Comparison of ENCODE assay signal across 1 cellular context in genomic region chr16:80466024-80466986, GRCh38.
TF ChIP-seq lines count a peak whose summit lies in the region.

No MANE protein-coding gene starts in this region.

TF ChIP-seq in HepG2, 621 proteins besides CTCF, POLR2A, EP300 and RAD21 (continued from another document and continues in another):
- TF ChIP-seq, protein P1, sequence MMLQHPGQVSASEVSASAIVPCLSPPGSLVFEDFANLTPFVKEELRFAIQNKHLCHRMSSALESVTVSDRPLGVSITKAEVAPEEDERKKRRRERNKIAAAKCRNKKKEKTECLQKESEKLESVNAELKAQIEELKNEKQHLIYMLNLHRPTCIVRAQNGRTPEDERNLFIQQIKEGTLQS (CRISPR knock-in tag; IDR thresholded peaks at IDR 0.05) = no peak
- no peak for TF ChIP-seq ZNF652 (CRISPR knock-in tag; IDR thresholded peaks at IDR 0.05; ENCODE audit: borderline replicate concordance, low read depth)
- TF ChIP-seq ZNF883 (CRISPR knock-in tag; IDR thresholded peaks at IDR 0.05; ENCODE audit: not compliant biosample characterization) = no peak
- no peak for TF ChIP-seq ZNF205 (CRISPR knock-in tag; IDR thresholded peaks at IDR 0.05)
- no peak for TF ChIP-seq SP2 (CRISPR knock-in tag; IDR thresholded peaks at IDR 0.05)
- TF ChIP-seq, protein P2, sequence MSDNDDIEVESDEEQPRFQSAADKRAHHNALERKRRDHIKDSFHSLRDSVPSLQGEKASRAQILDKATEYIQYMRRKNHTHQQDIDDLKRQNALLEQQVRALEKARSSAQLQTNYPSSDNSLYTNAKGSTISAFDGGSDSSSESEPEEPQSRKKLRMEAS (IDR thresholded peaks at IDR 0.05) = peak; percentile 45; the same call in 1 of the 2 replicates
- no peak for TF ChIP-seq ZNF260 (CRISPR knock-in tag; IDR thresholded peaks at IDR 0.05; ENCODE audit: borderline replicate concordance, low read depth)
- TF ChIP-seq ZBTB20 (CRISPR knock-in tag; IDR thresholded peaks at IDR 0.05; ENCODE audit: borderline replicate concordance, low read depth) = no peak; the same call in 1 of the 2 replicates
- no peak for TF ChIP-seq ZNF589 (CRISPR knock-in tag; conservative IDR thresholded peaks at IDR 0.05)
- no peak for TF ChIP-seq NR2F6 (IDR thresholded peaks at IDR 0.05)
- TF ChIP-seq NR2F6 (CRISPR knock-in tag; IDR thresholded peaks at IDR 0.05) = no peak
- TF ChIP-seq PHB2 (IDR thresholded peaks at IDR 0.05; ENCODE audit: partially characterized antibody) = no peak
- TF ChIP-seq ZNF768 (CRISPR knock-in tag; IDR thresholded peaks at IDR 0.05) = 0 out of 2 replicates have a peak, but pooled peaks have one; percentile 23
- TF ChIP-seq ZBTB37 (CRISPR knock-in tag; IDR thresholded peaks at IDR 0.05) = no peak
- no peak for TF ChIP-seq ZSCAN9 (CRISPR knock-in tag; IDR thresholded peaks at IDR 0.05; ENCODE audit: borderline replicate concordance)
- no peak for TF ChIP-seq TFE3 (CRISPR knock-in tag; IDR thresholded peaks at IDR 0.05)
- no peak for TF ChIP-seq SMYD3 (CRISPR knock-in tag; IDR thresholded peaks at IDR 0.05)
- TF ChIP-seq MAFG (CRISPR knock-in tag; IDR thresholded peaks at IDR 0.05) = no peak
- no peak for TF ChIP-seq ZNF749 (CRISPR knock-in tag; IDR thresholded peaks at IDR 0.05; ENCODE audit: borderline replicate concordance)
- TF ChIP-seq JDP2 (CRISPR knock-in tag; IDR thresholded peaks at IDR 0.05; ENCODE audit: borderline replicate concordance) = no peak
- TF ChIP-seq, protein P3, sequence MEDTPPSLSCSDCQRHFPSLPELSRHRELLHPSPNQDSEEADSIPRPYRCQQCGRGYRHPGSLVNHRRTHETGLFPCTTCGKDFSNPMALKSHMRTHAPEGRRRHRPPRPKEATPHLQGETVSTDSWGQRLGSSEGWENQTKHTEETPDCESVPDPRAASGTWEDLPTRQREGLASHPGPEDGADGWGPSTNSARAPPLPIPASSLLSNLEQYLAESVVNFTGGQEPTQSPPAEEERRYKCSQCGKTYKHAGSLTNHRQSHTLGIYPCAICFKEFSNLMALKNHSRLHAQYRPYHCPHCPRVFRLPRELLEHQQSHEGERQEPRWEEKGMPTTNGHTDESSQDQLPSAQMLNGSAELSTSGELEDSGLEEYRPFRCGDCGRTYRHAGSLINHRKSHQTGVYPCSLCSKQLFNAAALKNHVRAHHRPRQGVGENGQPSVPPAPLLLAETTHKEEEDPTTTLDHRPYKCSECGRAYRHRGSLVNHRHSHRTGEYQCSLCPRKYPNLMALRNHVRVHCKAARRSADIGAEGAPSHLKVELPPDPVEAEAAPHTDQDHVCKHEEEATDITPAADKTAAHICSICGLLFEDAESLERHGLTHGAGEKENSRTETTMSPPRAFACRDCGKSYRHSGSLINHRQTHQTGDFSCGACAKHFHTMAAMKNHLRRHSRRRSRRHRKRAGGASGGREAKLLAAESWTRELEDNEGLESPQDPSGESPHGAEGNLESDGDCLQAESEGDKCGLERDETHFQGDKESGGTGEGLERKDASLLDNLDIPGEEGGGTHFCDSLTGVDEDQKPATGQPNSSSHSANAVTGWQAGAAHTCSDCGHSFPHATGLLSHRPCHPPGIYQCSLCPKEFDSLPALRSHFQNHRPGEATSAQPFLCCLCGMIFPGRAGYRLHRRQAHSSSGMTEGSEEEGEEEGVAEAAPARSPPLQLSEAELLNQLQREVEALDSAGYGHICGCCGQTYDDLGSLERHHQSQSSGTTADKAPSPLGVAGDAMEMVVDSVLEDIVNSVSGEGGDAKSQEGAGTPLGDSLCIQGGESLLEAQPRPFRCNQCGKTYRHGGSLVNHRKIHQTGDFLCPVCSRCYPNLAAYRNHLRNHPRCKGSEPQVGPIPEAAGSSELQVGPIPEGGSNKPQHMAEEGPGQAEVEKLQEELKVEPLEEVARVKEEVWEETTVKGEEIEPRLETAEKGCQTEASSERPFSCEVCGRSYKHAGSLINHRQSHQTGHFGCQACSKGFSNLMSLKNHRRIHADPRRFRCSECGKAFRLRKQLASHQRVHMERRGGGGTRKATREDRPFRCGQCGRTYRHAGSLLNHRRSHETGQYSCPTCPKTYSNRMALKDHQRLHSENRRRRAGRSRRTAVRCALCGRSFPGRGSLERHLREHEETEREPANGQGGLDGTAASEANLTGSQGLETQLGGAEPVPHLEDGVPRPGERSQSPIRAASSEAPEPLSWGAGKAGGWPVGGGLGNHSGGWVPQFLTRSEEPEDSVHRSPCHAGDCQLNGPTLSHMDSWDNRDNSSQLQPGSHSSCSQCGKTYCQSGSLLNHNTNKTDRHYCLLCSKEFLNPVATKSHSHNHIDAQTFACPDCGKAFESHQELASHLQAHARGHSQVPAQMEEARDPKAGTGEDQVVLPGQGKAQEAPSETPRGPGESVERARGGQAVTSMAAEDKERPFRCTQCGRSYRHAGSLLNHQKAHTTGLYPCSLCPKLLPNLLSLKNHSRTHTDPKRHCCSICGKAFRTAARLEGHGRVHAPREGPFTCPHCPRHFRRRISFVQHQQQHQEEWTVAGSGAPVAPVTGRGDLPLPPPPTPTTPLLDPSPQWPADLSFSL (CRISPR knock-in tag; IDR thresholded peaks at IDR 0.05) = no peak
- no peak for TF ChIP-seq ETV5 (CRISPR knock-in tag; IDR thresholded peaks at IDR 0.05; ENCODE audit: borderline replicate concordance)
- TF ChIP-seq DR1 (CRISPR knock-in tag; IDR thresholded peaks at IDR 0.05) = no peak
- TF ChIP-seq ZNF816 (CRISPR knock-in tag; IDR thresholded peaks at IDR 0.05; ENCODE audit: borderline replicate concordance) = no peak
- TF ChIP-seq ZFP82 (CRISPR knock-in tag; IDR thresholded peaks at IDR 0.05; ENCODE audit: borderline replicate concordance) = no peak
- TF ChIP-seq, protein P4, sequence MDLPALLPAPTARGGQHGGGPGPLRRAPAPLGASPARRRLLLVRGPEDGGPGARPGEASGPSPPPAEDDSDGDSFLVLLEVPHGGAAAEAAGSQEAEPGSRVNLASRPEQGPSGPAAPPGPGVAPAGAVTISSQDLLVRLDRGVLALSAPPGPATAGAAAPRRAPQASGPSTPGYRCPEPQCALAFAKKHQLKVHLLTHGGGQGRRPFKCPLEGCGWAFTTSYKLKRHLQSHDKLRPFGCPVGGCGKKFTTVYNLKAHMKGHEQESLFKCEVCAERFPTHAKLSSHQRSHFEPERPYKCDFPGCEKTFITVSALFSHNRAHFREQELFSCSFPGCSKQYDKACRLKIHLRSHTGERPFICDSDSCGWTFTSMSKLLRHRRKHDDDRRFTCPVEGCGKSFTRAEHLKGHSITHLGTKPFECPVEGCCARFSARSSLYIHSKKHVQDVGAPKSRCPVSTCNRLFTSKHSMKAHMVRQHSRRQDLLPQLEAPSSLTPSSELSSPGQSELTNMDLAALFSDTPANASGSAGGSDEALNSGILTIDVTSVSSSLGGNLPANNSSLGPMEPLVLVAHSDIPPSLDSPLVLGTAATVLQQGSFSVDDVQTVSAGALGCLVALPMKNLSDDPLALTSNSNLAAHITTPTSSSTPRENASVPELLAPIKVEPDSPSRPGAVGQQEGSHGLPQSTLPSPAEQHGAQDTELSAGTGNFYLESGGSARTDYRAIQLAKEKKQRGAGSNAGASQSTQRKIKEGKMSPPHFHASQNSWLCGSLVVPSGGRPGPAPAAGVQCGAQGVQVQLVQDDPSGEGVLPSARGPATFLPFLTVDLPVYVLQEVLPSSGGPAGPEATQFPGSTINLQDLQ (CRISPR knock-in tag; IDR thresholded peaks at IDR 0.05) = no peak
- TF ChIP-seq ZNF547 (CRISPR knock-in tag; IDR thresholded peaks at IDR 0.05) = no peak
- no peak for TF ChIP-seq ATAD3A (CRISPR knock-in tag; IDR thresholded peaks at IDR 0.05)
- peak; percentile 73 for TF ChIP-seq ZMYM4 (CRISPR knock-in tag; IDR thresholded peaks at IDR 0.05)
- no peak for TF ChIP-seq ZNF75D (CRISPR knock-in tag; IDR thresholded peaks at IDR 0.05; ENCODE audit: borderline replicate concordance)
- no peak for TF ChIP-seq U2AF2 (IDR thresholded peaks at IDR 0.05; ENCODE audit: low read depth, low read length)
- TF ChIP-seq SOX13 (IDR thresholded peaks at IDR 0.05) = no peak
- TF ChIP-seq SOX13 (CRISPR knock-in tag; conservative IDR thresholded peaks at IDR 0.05 in 1 of 2, IDR thresholded peaks at IDR 0.05 in 1 of 2) = no peak
- TF ChIP-seq ZNF598 (CRISPR knock-in tag; IDR thresholded peaks at IDR 0.05; ENCODE audit: borderline replicate concordance) = peak; percentile 59; the same call in 1 of the 2 replicates
- TF ChIP-seq NFE2L1 (CRISPR knock-in tag; IDR thresholded peaks at IDR 0.05; ENCODE audit: borderline replicate concordance) = no peak
- 0 out of 2 replicates have a peak, but pooled peaks have one; percentile 34 for TF ChIP-seq KAT8 (CRISPR knock-in tag; IDR thresholded peaks at IDR 0.05)
- no peak for TF ChIP-seq ZNF503 (CRISPR knock-in tag; IDR thresholded peaks at IDR 0.05)
- no peak for TF ChIP-seq FOXJ3 (CRISPR knock-in tag; IDR thresholded peaks at IDR 0.05; ENCODE audit: borderline replicate concordance)
- 0 out of 2 replicates have a peak, but pooled peaks have one; percentile 31 for TF ChIP-seq TOE1 (CRISPR knock-in tag; IDR thresholded peaks at IDR 0.05)
- TF ChIP-seq, protein P5, sequence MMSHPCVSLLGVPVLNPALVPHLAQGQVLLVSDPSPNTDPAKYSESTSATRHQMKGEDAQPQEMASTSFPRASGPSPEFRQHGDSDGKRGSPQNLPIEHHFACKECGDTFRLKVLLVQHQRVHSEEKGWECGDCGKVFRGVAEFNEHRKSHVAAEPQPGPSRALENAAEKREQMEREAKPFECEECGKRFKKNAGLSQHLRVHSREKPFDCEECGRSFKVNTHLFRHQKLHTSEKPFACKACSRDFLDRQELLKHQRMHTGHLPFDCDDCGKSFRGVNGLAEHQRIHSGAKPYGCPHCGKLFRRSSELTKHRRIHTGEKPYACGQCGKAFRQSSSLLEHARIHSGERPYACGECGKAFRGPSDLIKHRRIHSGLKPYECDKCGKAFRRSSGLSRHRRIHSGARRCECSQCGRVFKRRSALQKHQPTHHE (CRISPR knock-in tag; IDR thresholded peaks at IDR 0.05; ENCODE audit: borderline replicate concordance) = no peak
- peak; percentile 60; the same call in 1 of the 2 replicates for TF ChIP-seq ZNF280B (CRISPR knock-in tag; IDR thresholded peaks at IDR 0.05; ENCODE audit: borderline replicate concordance)
- no peak for TF ChIP-seq ZSCAN25 (CRISPR knock-in tag; IDR thresholded peaks at IDR 0.05)
- no peak for TF ChIP-seq KDM5A (IDR thresholded peaks at IDR 0.05; ENCODE audit: borderline replicate concordance, low read length)
- TF ChIP-seq ZNF776 (CRISPR knock-in tag; IDR thresholded peaks at IDR 0.05) = no peak
- 0 out of 2 replicates have a peak, but pooled peaks have one; percentile 20 for TF ChIP-seq PPARG (CRISPR knock-in tag; conservative IDR thresholded peaks at IDR 0.05)
- TF ChIP-seq RBFOX2 (IDR thresholded peaks at IDR 0.05; ENCODE audit: low read depth, low read length) = no peak
- 0 out of 2 replicates have a peak, but pooled peaks have one; percentile 31 for TF ChIP-seq MIXL1 (CRISPR knock-in tag; IDR thresholded peaks at IDR 0.05)
- no peak for TF ChIP-seq PAF1 (CRISPR knock-in tag; IDR thresholded peaks at IDR 0.05)
- TF ChIP-seq U2AF1 (optimal IDR thresholded peaks at IDR 0.05; ENCODE audit: low read depth, low read length) = no peak
- TF ChIP-seq ZNF121 (CRISPR knock-in tag; IDR thresholded peaks at IDR 0.05) = no peak
- TF ChIP-seq ZNF766 (CRISPR knock-in tag; IDR thresholded peaks at IDR 0.05; ENCODE audit: borderline replicate concordance) = no peak
- TF ChIP-seq SMAD3 (CRISPR knock-in tag; IDR thresholded peaks at IDR 0.05) = peak; percentile 53; the same call in 1 of the 2 replicates
- no peak for TF ChIP-seq ZNF7 (CRISPR knock-in tag; IDR thresholded peaks at IDR 0.05)
- TF ChIP-seq SIN3A (IDR thresholded peaks at IDR 0.05; ENCODE audit: borderline replicate concordance, low read depth, low read length) = no peak
- no peak for TF ChIP-seq MAZ (IDR thresholded peaks at IDR 0.05; ENCODE audit: borderline replicate concordance, low read depth, low read length)
- peak; percentile 74 for TF ChIP-seq MAZ (CRISPR knock-in tag; IDR thresholded peaks at IDR 0.05; ENCODE audit: low read depth)
